In the genomic region with DNA sequence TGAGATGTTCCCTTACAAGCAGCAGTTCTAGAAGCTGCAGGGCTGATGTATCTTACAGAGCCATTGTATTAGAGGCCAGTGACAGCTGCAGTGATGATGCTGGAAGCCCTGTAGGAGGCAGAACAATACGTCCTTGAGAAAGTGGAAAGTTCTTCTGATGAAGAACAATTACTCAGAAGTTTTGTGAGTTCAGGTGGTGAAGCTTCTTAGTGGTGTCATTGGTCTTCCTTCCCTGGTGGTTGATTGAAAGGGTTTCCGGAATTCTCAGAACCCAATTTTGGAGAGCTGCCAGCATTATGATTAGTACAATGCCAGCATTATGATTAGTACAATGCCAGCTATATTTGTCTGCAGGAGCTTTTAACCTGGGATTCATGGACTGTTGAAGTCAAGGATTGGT, we compare ENCODE assay signal across 15 cellular contexts.
DNase-seq lines count a peak whose midpoint lies in the region; ATAC-seq lines count a peak whose summit lies in the region.
"Had no signal": no experiment of that assay in that cellular context is flagged by ENCODE, and none has a peak within 500 bp of the region (broad histone marks: within the 10 kb centered on the region; RNA-seq: fewer than 3 reads in every experiment).

No MANE protein-coding gene starts in this region.

- DNase-seq in KBM-7 (peak; percentile 5), brain pericyte (ENCODE audit: low read depth, low spot score) (peak; percentile 6), midbrain (lab: John Stamatoyannopoulos, UW) (peak; percentile 37), cerebellum (ENCODE audit: low spot score) (no peak), cortex of kidney (lab: John Stamatoyannopoulos, UW) (no peak)
- DNase-seq: activated CD4-positive, alpha-beta T cell treated with anti-CD3 and anti-CD28 coated beads, Interleukin-2, amount 10 ng/mL, durations not matched to agents 24 days and 14 days; effector CD8-positive, alpha-beta T cell; GF-D8; glutamatergic neuron; left lung; NCI-H2107; PC-9 had no signal

- peak; percentile 78 for ATAC-seq in GM18519 (IDR thresholded peaks at IDR 0.05; ENCODE audit: low FRiP score, unreplicated experiment)
- no peak for ATAC-seq in GM21717 (IDR thresholded peaks at IDR 0.05; ENCODE audit: unreplicated experiment)
- ATAC-seq: left lung; natural killer cell treated with Interleukin-12 subunit alpha and Interleukin-12 subunit beta and Interleukin-15 and Interleukin-18, amount 100 ng/mL, for 72 hours had no signal

- in situ Hi-C loops in KBM-7 (cut with MboI; ENCODE audit: low pct_unique_long_range_greater_than_20kb, low sequenced_read_pairs), result no loop called here

Comparison
In these comparisons a context has a peak if more than half of its experiments do, and no peak if none do; other contexts are left out.
1. DNase-seq: peak in KBM-7 (single experiment), brain pericyte (single experiment) and midbrain (single experiment); none in cerebellum (single experiment) and cortex of kidney (single experiment).